Comparison of ENCODE assay signal across 8 cellular contexts in genomic region chr16:31181102-31181830, GRCh38. TPM values are rescaled to one million over a fixed set of nuclear protein-coding genes. Genes with fewer than 3 reads are reported as not detected.
DNase-seq lines count a peak whose midpoint lies in the region; ATAC-seq and TF ChIP-seq lines count a peak whose summit lies in the region.

No MANE protein-coding gene starts in this region.

- peak; percentile 49 for DNase-seq in ELF-1 (ENCODE audit: low read depth, low spot score)
- DNase-seq in NCI-H69 (lab: John Stamatoyannopoulos, UW) = peak; percentile 69
- peak; percentile 48 for DNase-seq in amniotic epithelial cell (ENCODE audit: low read depth)
- no peak for DNase-seq in smooth muscle cell (lab: John Stamatoyannopoulos, UW; ENCODE audit: unreplicated experiment)

- WGBS in smooth muscle cell (ENCODE audit: low lambda C conversion rate) = 2% methylated on average over 30 of the region's 31 CpGs

- H3K36me3 ChIP-seq in iPS-20b (ENCODE audit: insufficient read depth, low read depth, low read length) = peaks cover 53% of the 10 kb centered on the region
- peaks cover 19% of the 10 kb centered on the region for H3K36me3 ChIP-seq in smooth muscle cell (ENCODE audit: low read depth)

- H3K9ac ChIP-seq in iPS-20b (ENCODE audit: low read depth, low read length) = peak overlapping the region; percentile 99
- H3K9ac ChIP-seq in smooth muscle cell (ENCODE audit: low read depth) = peak overlapping the region; percentile 96

- TF ChIP-seq CTCF in smooth muscle cell (IDR thresholded peaks at IDR 0.05; ENCODE audit: borderline replicate concordance, insufficient read depth, poor library complexity, severe bottlenecking) = no peak

- peaks cover 62% of the 10 kb centered on the region for H4K20me1 ChIP-seq in smooth muscle cell (ENCODE audit: low read depth)

- H3K4me3 ChIP-seq in iPS-20b (ENCODE audit: low read length) (peak overlapping the region; percentile 100), smooth muscle cell (peak overlapping the region; percentile 97)

- H2AFZ ChIP-seq in smooth muscle cell (ENCODE audit: low read depth) = no peak overlapping the region

- H3K4me1 ChIP-seq in iPS-20b (ENCODE audit: insufficient read depth, low read length) (peaks cover 7% of the 10 kb centered on the region), smooth muscle cell (ENCODE audit: low read depth) (peaks cover 31% of the 10 kb centered on the region)

- H3K9me3 ChIP-seq in iPS-20b (ENCODE audit: insufficient read depth, low read depth, low read length) (no peaks in the 10 kb centered on the region), smooth muscle cell (replicated peaks; ENCODE audit: low read depth) (no peaks in the 10 kb centered on the region)

- H3F3A ChIP-seq in smooth muscle cell (ENCODE audit: low read depth) = peaks cover 21% of the 10 kb centered on the region

- H3K79me2 ChIP-seq in smooth muscle cell (ENCODE audit: low read depth) = peaks cover 66% of the 10 kb centered on the region

- ATAC-seq in HG02970 (IDR thresholded peaks at IDR 0.05; ENCODE audit: low FRiP score, unreplicated experiment) = no peak
- ATAC-seq in GM18858 (IDR thresholded peaks at IDR 0.05; ENCODE audit: unreplicated experiment) = no peak
- ATAC-seq in HG03457 (IDR thresholded peaks at IDR 0.05; ENCODE audit: unreplicated experiment) = no peak

- H3K27me3 ChIP-seq in iPS-20b (ENCODE audit: insufficient read depth, low read length) = no peaks in the 10 kb centered on the region
- no peaks in the 10 kb centered on the region for H3K27me3 ChIP-seq in smooth muscle cell (ENCODE audit: low read depth)

- peak overlapping the region; percentile 100 for H3K4me2 ChIP-seq in smooth muscle cell

- no peak overlapping the region for H3K27ac ChIP-seq in iPS-20b (ENCODE audit: low read length)
- peak overlapping the region; percentile 96 for H3K27ac ChIP-seq in smooth muscle cell (ENCODE audit: low read depth)

RNA-seq across cellular contexts. Expression of gene FUS, which starts 1.3 kb away (rescaled TPM):
- 56.2 and 58.6 TPM in 2 replicates for total RNA-seq in smooth muscle cell
- 225 and 316 TPM in 2 replicates for polyA plus RNA-seq in smooth muscle cell

RNA-seq across cellular contexts. Expression of gene PYCARD, which starts 21.3 kb away (rescaled TPM):
- 15.6 and 30.8 TPM in 2 replicates for total RNA-seq in smooth muscle cell
- polyA plus RNA-seq in smooth muscle cell = 10.1 and 30.2 TPM in 2 replicates

RNA-seq across cellular contexts. Expression of gene PRSS36, which starts 31.4 kb away (rescaled TPM):
- 1.6 TPM in 1 of 2 replicates, not detected in the other for total RNA-seq in smooth muscle cell
- 0.31 and 0.66 TPM in 2 replicates for polyA plus RNA-seq in smooth muscle cell

RNA-seq across cellular contexts. Expression of gene TRIM72, which starts 32.7 kb away (rescaled TPM):
- 0.04 TPM in 2 replicates for total RNA-seq in smooth muscle cell
- polyA plus RNA-seq in smooth muscle cell = 0.07 TPM in 2 replicates

RNA-seq across cellular contexts. Expression of gene PYDC1, which starts 35.7 kb away (rescaled TPM):
- total RNA-seq in smooth muscle cell = not detected in 2 replicates
- polyA plus RNA-seq in smooth muscle cell = 1.1 and 1.7 TPM in 2 replicates
